Comparison of ENCODE assay signal across 13 cellular contexts in genomic region chr17:2211661-2212327, GRCh38.
DNase-seq lines count a peak whose midpoint lies in the region; ATAC-seq and TF ChIP-seq lines count a peak whose summit lies in the region.
"Had no signal": no experiment of that assay in that cellular context is flagged by ENCODE, and none has a peak within 500 bp of the region (broad histone marks: within the 10 kb centered on the region; RNA-seq: fewer than 3 reads in every experiment).

No MANE protein-coding gene starts in this region.

- TF ChIP-seq POLR2A in transverse colon (IDR thresholded peaks at IDR 0.05): no peak

- H3K4me3 ChIP-seq in ascending aorta: no peak overlapping the region
- no peak overlapping the region for H3K4me3 ChIP-seq in transverse colon

- intact Hi-C loops in ascending aorta (cut with DNase I) (loop anchor here (2.0 kb wide), 2 partner anchors 25 to 31 kb away; no protein-coding TSS in a partner anchor), transverse colon (cut with DNase I; ENCODE audit: low total_unique reads) (no loop called here), sciatic nerve (cut with DNase I) (no loop called here)

- no peaks in the 10 kb centered on the region for H3K27me3 Mint-ChIP-seq in activated naive CD8-positive, alpha-beta T cell
- no peaks in the 10 kb centered on the region for H3K27me3 Mint-ChIP-seq in activated naive CD8-positive, alpha-beta T cell treated with anti-CD3 and anti-CD28 coated beads, Interleukin-2, amount 50 U/mL, for 24 hours
- H3K27me3 Mint-ChIP-seq in mesothelial cell of epicardium (ENCODE audit: low read depth): no peaks in the 10 kb centered on the region

- DNase-seq in activated naive CD8-positive, alpha-beta T cell treated with anti-CD3 and anti-CD28 coated beads, Interleukin-2, amount 50 U/mL, for 24 hours: no peak
- DNase-seq in ascending aorta (ENCODE audit: low spot score in 2 of 2) (peak in 1 of 2 donors; percentile 42), mesothelial cell of epicardium (ENCODE audit: low spot score in 2 of 2, unreplicated experiment in 2 of 2) (no peak), transverse colon (no peak), NCI-H1930 (lab: John Stamatoyannopoulos, UW) (no peak), sciatic nerve (ENCODE audit: low spot score) (no peak)
- DNase-seq: activated CD4-positive, alpha-beta T cell treated with anti-CD3 and anti-CD28 coated beads for 1 hour; amniotic stem cell; BE2C; NCI-H1092; NCI-H510A treated with DMSO at 0.1 percent for 48 hours had no signal

- no peaks in the 10 kb centered on the region for H3K36me3 ChIP-seq in ascending aorta
- no peaks in the 10 kb centered on the region for H3K36me3 ChIP-seq in transverse colon
- H3K36me3 ChIP-seq: BE2C had no signal

- H3K4me1 Mint-ChIP-seq in activated naive CD8-positive, alpha-beta T cell (ENCODE audit: low read depth): peaks cover 52% of the 10 kb centered on the region
- H3K4me1 Mint-ChIP-seq in activated naive CD8-positive, alpha-beta T cell treated with anti-CD3 and anti-CD28 coated beads, Interleukin-2, amount 50 U/mL, for 24 hours: peaks cover 52% of the 10 kb centered on the region
- H3K4me1 Mint-ChIP-seq in mesothelial cell of epicardium: peaks cover 77% of the 10 kb centered on the region

- H3K27ac ChIP-seq in ascending aorta (peak overlapping the region; percentile 88 to 94), transverse colon (peak overlapping the region; percentile 88 to 91 (median 90))

- no peak for TF ChIP-seq CTCF in ascending aorta (IDR thresholded peaks at IDR 0.05)
- TF ChIP-seq CTCF in mesothelial cell of epicardium (IDR thresholded peaks at IDR 0.05; ENCODE audit: unreplicated experiment): no peak
- TF ChIP-seq CTCF in transverse colon (IDR thresholded peaks at IDR 0.05): no peak

- in situ Hi-C loops in transverse colon (cut with MboI; ENCODE audit: low pct_ligation_motif_present in 1 of 4, low pct_unique_long_range_greater_than_20kb in 1 of 4, low sequenced_read_pairs in 3 of 4): loop anchor here in 1 of 4 donors (5.0 kb wide), 1 partner anchor 34 kb away; no protein-coding TSS in a partner anchor

- no peaks in the 10 kb centered on the region for H3K27me3 ChIP-seq in ascending aorta
- H3K27me3 ChIP-seq in transverse colon: no peaks in the 10 kb centered on the region
- H3K27me3 ChIP-seq: BE2C had no signal

- H3K4me1 ChIP-seq in ascending aorta: peaks cover 18 to 58% of the 10 kb centered on the region in 2 donors
- H3K4me1 ChIP-seq in transverse colon: peaks cover 17 to 48% (median 30%) of the 10 kb centered on the region in 4 donors
- H3K4me1 ChIP-seq: BE2C had no signal

- H3K9me3 Mint-ChIP-seq in activated naive CD8-positive, alpha-beta T cell (ENCODE audit: low read depth): no peaks in the 10 kb centered on the region
- no peaks in the 10 kb centered on the region for H3K9me3 Mint-ChIP-seq in activated naive CD8-positive, alpha-beta T cell treated with anti-CD3 and anti-CD28 coated beads, Interleukin-2, amount 50 U/mL, for 24 hours
- H3K9me3 Mint-ChIP-seq in mesothelial cell of epicardium: no peaks in the 10 kb centered on the region

- 80 to 90% methylated on average over 5 of the region's 5 CpGs for WGBS in transverse colon (ENCODE audit: low coverage in 1 of 2), 2 donors

- no peak for TF ChIP-seq EP300 in transverse colon (IDR thresholded peaks at IDR 0.05; ENCODE audit: low read depth)

- H3K9me3 ChIP-seq in ascending aorta: no peaks in the 10 kb centered on the region
- no peaks in the 10 kb centered on the region for H3K9me3 ChIP-seq in transverse colon
- H3K9me3 ChIP-seq: BE2C had no signal

- H3K4me3 Mint-ChIP-seq in activated naive CD8-positive, alpha-beta T cell: no peak overlapping the region
- H3K4me3 Mint-ChIP-seq in activated naive CD8-positive, alpha-beta T cell treated with anti-CD3 and anti-CD28 coated beads, Interleukin-2, amount 50 U/mL, for 24 hours: no peak overlapping the region
- H3K4me3 Mint-ChIP-seq in mesothelial cell of epicardium: no peak overlapping the region

- no peak for ATAC-seq in activated naive CD8-positive, alpha-beta T cell treated with anti-CD3 and anti-CD28 coated beads, Interleukin-2, amount 50 U/mL, for 24 hours
- ATAC-seq in HG02759 (IDR thresholded peaks at IDR 0.05; ENCODE audit: unreplicated experiment) (no peak), sciatic nerve (no peak)

- peaks cover 4% of the 10 kb centered on the region for H3K36me3 Mint-ChIP-seq in activated naive CD8-positive, alpha-beta T cell
- peaks cover 6% of the 10 kb centered on the region for H3K36me3 Mint-ChIP-seq in activated naive CD8-positive, alpha-beta T cell treated with anti-CD3 and anti-CD28 coated beads, Interleukin-2, amount 50 U/mL, for 24 hours (ENCODE audit: low read depth)
- peaks cover 2% of the 10 kb centered on the region for H3K36me3 Mint-ChIP-seq in mesothelial cell of epicardium

- H3K27ac Mint-ChIP-seq in activated naive CD8-positive, alpha-beta T cell: peak overlapping the region; percentile 74
- no peak overlapping the region for H3K27ac Mint-ChIP-seq in activated naive CD8-positive, alpha-beta T cell treated with anti-CD3 and anti-CD28 coated beads, Interleukin-2, amount 50 U/mL, for 24 hours
- peak overlapping the region; percentile 98 for H3K27ac Mint-ChIP-seq in mesothelial cell of epicardium
